ENCODE assay signal across 20 cellular contexts in genomic region chr21:42578034-42578433, GRCh38.
"Had no signal": no experiment of that assay in that cellular context is flagged by ENCODE, and none has a peak within 500 bp of the region (broad histone marks: within the 10 kb centered on the region; RNA-seq: fewer than 3 reads in every experiment).

No MANE protein-coding gene starts in this region.

- H3K4me1 Mint-ChIP-seq: activated CD4-positive, alpha-beta memory T cell treated with anti-CD3 and anti-CD28 coated beads, Interleukin-2, amount 10 ng/mL, durations not matched to agents 7 days and 5 days; activated CD8-positive, alpha-beta memory T cell treated with anti-CD3 and anti-CD28 coated beads, Interleukin-2, amount 10 ng/mL, durations not matched to agents 7 days and 5 days; stimulated activated effector memory CD8-positive, alpha-beta T cell treated with anti-CD3 and anti-CD28 coated beads, Interleukin-12 subunit alpha, Interleukin-12 subunit beta, amount 100 ng/mL, for 72 hours had no signal

- H2AFZ ChIP-seq: hepatocyte, neural progenitor cell had no signal

- DNase-seq: activated CD4-positive, alpha-beta memory T cell treated with anti-CD3 and anti-CD28 coated beads, Interleukin-2, amount 10 ng/mL, durations not matched to agents 7 days and 5 days; activated CD4-positive, alpha-beta T cell treated with anti-CD3 and anti-CD28 coated beads for 48 hours; activated CD4-positive, CD25-positive, alpha-beta regulatory T cell; activated CD8-positive, alpha-beta memory T cell treated with anti-CD3 and anti-CD28 coated beads, Interleukin-2, amount 10 ng/mL, durations not matched to agents 7 days and 5 days; activated naive CD4-positive, alpha-beta T cell treated with anti-CD3 and anti-CD28 coated beads, Interleukin-2, amount 50 U/mL, for 16 hours; effector CD8-positive, alpha-beta T cell; stimulated activated CD4-positive, alpha-beta T cell treated with anti-CD3 and anti-CD28 coated beads, Interleukin-4, amount 100 ng/mL, for 24 hours; T-helper 1 cell; T-helper 9 cell; testis had no signal

- H3K4me2 ChIP-seq: hepatocyte, neural progenitor cell, smooth muscle cell had no signal

- H3K36me3 Mint-ChIP-seq: stimulated activated effector memory CD8-positive, alpha-beta T cell treated with anti-CD3 and anti-CD28 coated beads, Interleukin-12 subunit alpha, Interleukin-12 subunit beta, amount 100 ng/mL, for 72 hours had no signal

- ATAC-seq: activated CD8-positive, alpha-beta memory T cell treated with anti-CD3 and anti-CD28 coated beads, Interleukin-2, amount 10 ng/mL, durations not matched to agents 7 days and 5 days; left colon; right lobe of liver; stimulated activated effector memory CD8-positive, alpha-beta T cell treated with anti-CD3 and anti-CD28 coated beads, Interleukin-12 subunit alpha, Interleukin-12 subunit beta, amount 100 ng/mL, for 72 hours had no signal

- H3K4me3 Mint-ChIP-seq: activated CD4-positive, alpha-beta memory T cell treated with anti-CD3 and anti-CD28 coated beads, Interleukin-2, amount 10 ng/mL, durations not matched to agents 7 days and 5 days; activated CD8-positive, alpha-beta memory T cell treated with anti-CD3 and anti-CD28 coated beads, Interleukin-2, amount 10 ng/mL, durations not matched to agents 7 days and 5 days; activated T-cell treated with anti-CD3 and anti-CD28 coated beads, Interleukin-2, amount 50 U/mL, for 24 hours; dendritic cell treated with granulocyte-macrophage colony-stimulating factor and Interleukin-4, amounts not matched to agents 40 ng/mL and 50 ng/mL, for 4 days; neural progenitor cell; stimulated activated effector memory CD8-positive, alpha-beta T cell treated with anti-CD3 and anti-CD28 coated beads, Interleukin-12 subunit alpha, Interleukin-12 subunit beta, amount 100 ng/mL, for 72 hours had no signal

- H3K4me1 ChIP-seq: esophagus muscularis mucosa, right lobe of liver had no signal

- H3K4me3 ChIP-seq: esophagus muscularis mucosa, hepatocyte, neural progenitor cell, ovary, right lobe of liver, smooth muscle cell, testis had no signal

- H3K36me3 ChIP-seq: ovary had no signal

- H3K27ac ChIP-seq: esophagus muscularis mucosa, hepatocyte, neural progenitor cell, ovary, right lobe of liver, testis had no signal

- H3K79me2 ChIP-seq: hepatocyte had no signal

- H3K27me3 Mint-ChIP-seq: activated CD4-positive, alpha-beta memory T cell treated with anti-CD3 and anti-CD28 coated beads, Interleukin-2, amount 10 ng/mL, durations not matched to agents 7 days and 5 days; activated CD8-positive, alpha-beta memory T cell treated with anti-CD3 and anti-CD28 coated beads, Interleukin-2, amount 10 ng/mL, durations not matched to agents 7 days and 5 days; activated T-cell treated with anti-CD3 and anti-CD28 coated beads, Interleukin-2, amount 50 U/mL, for 24 hours; dendritic cell treated with granulocyte-macrophage colony-stimulating factor and Interleukin-4, amounts not matched to agents 40 ng/mL and 50 ng/mL, for 4 days had no signal

- H3K9me3 ChIP-seq: ovary, right lobe of liver, testis had no signal

- H3K27ac Mint-ChIP-seq: activated CD4-positive, alpha-beta memory T cell treated with anti-CD3 and anti-CD28 coated beads, Interleukin-2, amount 10 ng/mL, durations not matched to agents 7 days and 5 days; activated CD8-positive, alpha-beta memory T cell treated with anti-CD3 and anti-CD28 coated beads, Interleukin-2, amount 10 ng/mL, durations not matched to agents 7 days and 5 days; activated T-cell treated with anti-CD3 and anti-CD28 coated beads, Interleukin-2, amount 50 U/mL, for 24 hours; dendritic cell treated with granulocyte-macrophage colony-stimulating factor and Interleukin-4, amounts not matched to agents 40 ng/mL and 50 ng/mL, for 4 days; neural progenitor cell; stimulated activated effector memory CD8-positive, alpha-beta T cell treated with anti-CD3 and anti-CD28 coated beads, Interleukin-12 subunit alpha, Interleukin-12 subunit beta, amount 100 ng/mL, for 72 hours had no signal

- H3K27me3 ChIP-seq: esophagus muscularis mucosa, hepatocyte, neural progenitor cell, ovary, right lobe of liver, testis had no signal
